ENCODE assay signal across 1 cellular context in genomic region chr7:51995780-51996179, GRCh38.
TF ChIP-seq lines count a peak whose summit lies in the region.

No MANE protein-coding gene starts in this region.

TF ChIP-seq in H1, 55 proteins besides CTCF, POLR2A, EP300 and RAD21 (continued from another document):
- no peak for TF ChIP-seq CHD7 (IDR thresholded peaks at IDR 0.05; ENCODE audit: insufficient replicate concordance, low read length)
- no peak for TF ChIP-seq POU5F1 (IDR thresholded peaks at IDR 0.05; ENCODE audit: low read depth, low read length)
TF ChIP-seq in H1: peak in this region for 0.
